Comparison of ENCODE assay signal across 11 cellular contexts in genomic region chr20:50928469-50928868, GRCh38. TPM values are rescaled to one million over a fixed set of nuclear protein-coding genes. Genes with fewer than 3 reads are reported as not detected.
DNase-seq lines count a peak whose midpoint lies in the region; ATAC-seq and TF ChIP-seq lines count a peak whose summit lies in the region.
"Had no signal": no experiment of that assay in that cellular context is flagged by ENCODE, and none has a peak within 500 bp of the region (broad histone marks: within the 10 kb centered on the region; RNA-seq: fewer than 3 reads in every experiment).

No MANE protein-coding gene starts in this region.

- no peak for TF ChIP-seq CTCF in PC-9 (conservative IDR thresholded peaks at IDR 0.05)
- no peak for TF ChIP-seq CTCF in epithelial cell of esophagus (IDR thresholded peaks at IDR 0.05; ENCODE audit: insufficient read depth, low read depth, low read length, missing control alignments)

- DNase-seq in DMS53 (lab: John Stamatoyannopoulos, UW): peak; percentile 11
- no peak for DNase-seq in DMS53 treated with DMSO at 0.1 percent for 48 hours (lab: John Stamatoyannopoulos, UW; ENCODE audit: unreplicated experiment)
- DNase-seq in PC-9: no peak
- DNase-seq in epithelial cell of esophagus (ENCODE audit: low read depth): peak; percentile 9
- no peak for DNase-seq in activated CD8-positive, alpha-beta memory T cell treated with anti-CD3 and anti-CD28 coated beads, Interleukin-2, amount 50 U/mL, for 48 hours
- DNase-seq in activated gamma-delta T cell treated with Interleukin-2 at 50 U/mL for 16 hours: no peak
- DNase-seq: NCI-H1105; stimulated activated CD4-positive, alpha-beta T cell treated with anti-CD3 and anti-CD28 coated beads, Interleukin-4, amount 100 ng/mL, for 1 hour had no signal

- intact Hi-C loops in PC-9 (cut with micrococcal nuclease; ENCODE audit: unreplicated experiment): no loop called here

- no peak overlapping the region for H2AFZ ChIP-seq in PC-9

- CTCF ChIA-PET in PC-9 (lab: Charles Lee): interaction anchor here (0.9 kb wide), 1 partner anchor 21 kb away, joined by 5 read pairs; no protein-coding TSS in a partner anchor

- no peak overlapping the region for H3K9ac ChIP-seq in rectal smooth muscle tissue (ENCODE audit: low read length)

- H3K27ac ChIP-seq in PC-9 (no peak overlapping the region), rectal smooth muscle tissue (ENCODE audit: low read depth, low read length) (no peak overlapping the region)
- H3K27ac ChIP-seq: VCaP had no signal

- peaks cover 58% of the 10 kb centered on the region for H4K20me1 ChIP-seq in PC-9 (ENCODE audit: insufficient read depth)

- ATAC-seq in GM21576 (IDR thresholded peaks at IDR 0.05; ENCODE audit: unreplicated experiment): no peak

- H3K9me2 ChIP-seq in PC-9 (ENCODE audit: insufficient read depth): no peaks in the 10 kb centered on the region

- H3K4me3 ChIP-seq in PC-9 (peak overlapping the region; percentile 69; the same call in 1 of the 2 replicates), epithelial cell of esophagus (ENCODE audit: low read length) (peak overlapping the region; percentile 77), rectal smooth muscle tissue (ENCODE audit: low read length) (peak overlapping the region; percentile 92)

- H3K4me1 ChIP-seq in PC-9 (replicated peaks; ENCODE audit: insufficient read depth): peaks cover 39% of the 10 kb centered on the region
- peaks cover 10% of the 10 kb centered on the region for H3K4me1 ChIP-seq in rectal smooth muscle tissue (ENCODE audit: control insufficient read depth, insufficient read depth, low read length)

- H3K4me2 ChIP-seq in PC-9: peak overlapping the region; percentile 94

- H3K36me3 ChIP-seq in PC-9 (ENCODE audit: low read depth) (peaks cover 48% of the 10 kb centered on the region), rectal smooth muscle tissue (ENCODE audit: control insufficient read depth, insufficient read depth, low read length) (no peaks in the 10 kb centered on the region)

- POLR2A ChIA-PET in PC-9 (lab: Charles Lee; ENCODE audit: unreplicated experiment): interaction anchor here (0.6 kb wide), 1 partner anchor 137 kb away, joined by 3 read pairs; no protein-coding TSS in a partner anchor

- H3K9me3 ChIP-seq in PC-9 (ENCODE audit: insufficient read depth, low read depth): no peaks in the 10 kb centered on the region

- no peaks in the 10 kb centered on the region for H3K27me3 ChIP-seq in PC-9 (ENCODE audit: insufficient read depth, low read depth)
- H3K27me3 ChIP-seq in rectal smooth muscle tissue (ENCODE audit: control insufficient read depth, insufficient read depth, low read length): no peaks in the 10 kb centered on the region

- no TSS peak for BruUV-seq in PC-9 (replicated peaks; lab: Mats Ljungman, UMichigan)

- peaks cover 70% of the 10 kb centered on the region for H3K79me2 ChIP-seq in PC-9 (ENCODE audit: low read depth)

- peaks cover 39% of the 10 kb centered on the region for H3F3A ChIP-seq in PC-9 (ENCODE audit: insufficient read depth, low read depth)

RNA-seq across cellular contexts. Expression of gene ADNP, which starts 2.8 kb away (rescaled TPM):
- total RNA-seq in PC-9 (2021): 83.3 and 104 TPM in 2 replicates

RNA-seq across cellular contexts. Expression of gene DPM1, which starts 29.9 kb away (rescaled TPM):
- 39.1 and 70.7 TPM in 2 replicates for total RNA-seq in PC-9 (2021)

RNA-seq across cellular contexts. Expression of gene MOCS3, which starts 30.1 kb away (rescaled TPM):
- 4.8 and 5.5 TPM in 2 replicates for total RNA-seq in PC-9 (2021)

Comparison
In these comparisons a context has a peak if more than half of its experiments do, and no peak if none do; other contexts are left out.
1. DNase-seq: peak in DMS53 (single experiment) and epithelial cell of esophagus (single experiment); none in DMS53 treated with DMSO at 0.1 percent for 48 hours (single experiment), PC-9 (0 of 2), activated CD8-positive, alpha-beta memory T cell treated with anti-CD3 and anti-CD28 coated beads, Interleukin-2, amount 50 U/mL, for 48 hours (single experiment) and activated gamma-delta T cell treated with Interleukin-2 at 50 U/mL for 16 hours (single experiment).
2. Peak in every context shown above with its lines, with median percentiles within 50 percentile points of each other: H3K4me3 ChIP-seq.